10 cellular contexts compared by ENCODE assay signal in the genomic region with DNA sequence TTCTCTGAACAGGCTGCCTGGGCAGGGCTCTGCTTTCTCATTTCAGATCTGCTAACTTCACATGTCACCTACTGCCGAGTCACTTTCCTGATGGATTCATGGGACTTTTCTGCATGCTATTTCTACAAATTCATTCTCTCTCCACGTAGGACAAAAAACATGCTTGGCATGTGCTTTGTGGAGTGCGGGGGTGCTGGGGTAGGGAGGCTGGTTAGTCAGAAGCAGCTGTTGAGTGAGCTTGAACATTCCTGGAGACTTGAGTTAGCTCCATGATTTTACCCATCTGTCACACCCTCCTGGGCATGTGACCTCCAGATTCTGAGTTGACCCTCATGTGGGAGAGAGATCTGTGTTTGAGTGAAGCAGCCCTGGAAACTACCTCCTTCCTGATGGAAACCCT.
DNase-seq lines count a peak whose midpoint lies in the region; ATAC-seq and TF ChIP-seq lines count a peak whose summit lies in the region.
"Had no signal": no experiment of that assay in that cellular context is flagged by ENCODE, and none has a peak within 500 bp of the region (broad histone marks: within the 10 kb centered on the region; RNA-seq: fewer than 3 reads in every experiment).

No MANE protein-coding gene starts in this region.

- H3K4me1 ChIP-seq in psoas muscle, result peaks cover 46% of the 10 kb centered on the region

- 18 to 47% (median 23%) methylated on average over 3 of the region's 3 CpGs for WGBS in psoas muscle, 3 donors

- H3K36me3 ChIP-seq in psoas muscle (ENCODE audit: insufficient read depth in 1 of 2, low read depth in 1 of 2), result peaks cover 0 to 22% of the 10 kb centered on the region in 2 donors
- H3K36me3 ChIP-seq: neutrophil had no signal

- TF ChIP-seq CTCF in psoas muscle (IDR thresholded peaks at IDR 0.05), result no peak

- H3K27me3 ChIP-seq in psoas muscle (ENCODE audit: insufficient read depth in 3 of 3, low read length in 2 of 3), result no peaks in the 10 kb centered on the region
- H3K27me3 ChIP-seq: neutrophil had no signal

- peak; percentile 74 to 85 (median 80) for ATAC-seq in psoas muscle
- ATAC-seq in GM19467 (IDR thresholded peaks at IDR 0.05; ENCODE audit: unreplicated experiment), result no peak
- ATAC-seq: activated CD8-positive, alpha-beta T cell treated with anti-CD3 and anti-CD28 coated beads for 36 hours had no signal

- no peak overlapping the region for H3K4me3 ChIP-seq in psoas muscle

- H3K27ac ChIP-seq in psoas muscle, result peak overlapping the region; percentile 93
- H3K27ac ChIP-seq: neutrophil had no signal

- H3K9me3 ChIP-seq in psoas muscle, result no peaks in the 10 kb centered on the region
- H3K9me3 ChIP-seq: neutrophil had no signal

- in situ Hi-C loops in Caki2 (cut with HindIII; ENCODE audit: low pct_unique_long_range_greater_than_20kb, low sequenced_read_pairs), result no loop called here

- intact Hi-C loops in psoas muscle (cut with DNase I), result loop anchor here in 1 of 2 donors (2.0 to 5.0 kb wide), 3 partner anchors 42 to 70 kb away; no protein-coding TSS in a partner anchor

- DNase-seq in Caki2 (ENCODE audit: low read depth) (peak; percentile 88), SW480 (ENCODE audit: low spot score) (peak; percentile 32), fibroblast of the conjunctiva (ENCODE audit: low read depth) (peak; percentile 84), psoas muscle (peak in 1 of 2 donors; percentile 61), NCI-H1417 (lab: John Stamatoyannopoulos, UW) (no peak), OCI-M1 (lab: John Stamatoyannopoulos, UW) (no peak), putamen (ENCODE audit: low spot score) (no peak)
- DNase-seq: activated CD8-positive, alpha-beta T cell treated with anti-CD3 and anti-CD28 coated beads for 36 hours had no signal

Comparison
In these comparisons a context has a peak if more than half of its experiments do, and no peak if none do; other contexts are left out.
1. DNase-seq: peak in Caki2 (single experiment), SW480 (single experiment) and fibroblast of the conjunctiva (single experiment); none in NCI-H1417 (0 of 3), OCI-M1 (single experiment) and putamen (single experiment).